9 cellular contexts compared by ENCODE assay signal in genomic region chr2:219628235-219628985, GRCh38. TPM values are rescaled to one million over a fixed set of nuclear protein-coding genes. Genes with fewer than 3 reads are reported as not detected.
DNase-seq lines count a peak whose midpoint lies in the region; ATAC-seq and TF ChIP-seq lines count a peak whose summit lies in the region.
"Had no signal": no experiment of that assay in that cellular context is flagged by ENCODE, and none has a peak within 500 bp of the region (broad histone marks: within the 10 kb centered on the region; RNA-seq: fewer than 3 reads in every experiment).

No MANE protein-coding gene starts in this region.

- ATAC-seq in left cardiac atrium: peak in 1 of 2 donors; percentile 2

- H3K4me3 Mint-ChIP-seq in Calu3 (ENCODE audit: low read depth, unreplicated experiment): peak overlapping the region; percentile 65
- peak overlapping the region; percentile 13 for H3K4me3 Mint-ChIP-seq in activated T-helper 2 cell treated with anti-CD3 and anti-CD28 coated beads, Interferon-gamma antibody, Interleukin-2, Interleukin-4, amounts not matched to agents 10 μg/mL and 5 μg/mL and 100 μg/mL, durations not matched to agents 14 hours and 24 hours and 36 hours (ENCODE audit: low read depth)

- H3K36me3 Mint-ChIP-seq in Calu3 (ENCODE audit: insufficient read depth, unreplicated experiment): peaks cover 14% of the 10 kb centered on the region
- no peaks in the 10 kb centered on the region for H3K36me3 Mint-ChIP-seq in activated T-helper 2 cell treated with anti-CD3 and anti-CD28 coated beads, Interferon-gamma antibody, Interleukin-2, Interleukin-4, amounts not matched to agents 10 μg/mL and 5 μg/mL and 100 μg/mL, durations not matched to agents 14 hours and 24 hours and 36 hours (ENCODE audit: low read depth)

- H3K27me3 Mint-ChIP-seq in Calu3 (ENCODE audit: unreplicated experiment): no peaks in the 10 kb centered on the region
- peaks cover 27% of the 10 kb centered on the region for H3K27me3 Mint-ChIP-seq in activated T-helper 2 cell treated with anti-CD3 and anti-CD28 coated beads, Interferon-gamma antibody, Interleukin-2, Interleukin-4, amounts not matched to agents 10 μg/mL and 5 μg/mL and 100 μg/mL, durations not matched to agents 14 hours and 24 hours and 36 hours (ENCODE audit: low read depth)

- H3K27ac Mint-ChIP-seq in Calu3 (ENCODE audit: unreplicated experiment): no peak overlapping the region
- no peak overlapping the region for H3K27ac Mint-ChIP-seq in activated T-helper 2 cell treated with anti-CD3 and anti-CD28 coated beads, Interferon-gamma antibody, Interleukin-2, Interleukin-4, amounts not matched to agents 10 μg/mL and 5 μg/mL and 100 μg/mL, durations not matched to agents 14 hours and 24 hours and 36 hours

- intact Hi-C loops in Calu3 (cut with micrococcal nuclease; ENCODE audit: unreplicated experiment) (no loop called here), left cardiac atrium (cut with DNase I) (no loop called here), posterior vena cava (cut with DNase I) (no loop called here)
- intact Hi-C loops in activated T-helper 2 cell treated with anti-CD3 and anti-CD28 coated beads, Interferon-gamma antibody, Interleukin-2, Interleukin-4, amounts not matched to agents 10 μg/mL and 5 μg/mL and 100 μg/mL, durations not matched to agents 14 hours and 24 hours and 36 hours (cut with micrococcal nuclease): no loop called here

- CTCF ChIA-PET in Calu3 (lab: Charles Lee): no interaction called here

- no peak for DNase-seq in Calu3
- DNase-seq in activated T-helper 2 cell treated with anti-CD3 and anti-CD28 coated beads, Interferon-gamma antibody, Interleukin-2, Interleukin-4, amounts not matched to agents 10 μg/mL and 5 μg/mL and 100 μg/mL, durations not matched to agents 14 hours and 24 hours and 36 hours (ENCODE audit: low spot score): no peak
- peak; percentile 40 for DNase-seq in left cardiac atrium
- DNase-seq in posterior vena cava (ENCODE audit: low spot score): peak; percentile 76
- no peak for DNase-seq in NCI-H128 (lab: John Stamatoyannopoulos, UW; ENCODE audit: unreplicated experiment)
- no peak for DNase-seq in DMS114 treated with DMSO at 0.1 percent for 48 hours (lab: John Stamatoyannopoulos, UW; ENCODE audit: unreplicated experiment)
- no peak for DNase-seq in anterior cingulate cortex (lab: John Stamatoyannopoulos, UW)
- no peak for DNase-seq in substantia nigra (lab: John Stamatoyannopoulos, UW)
- DNase-seq: DND-41 had no signal

- H3K4me1 Mint-ChIP-seq in Calu3 (ENCODE audit: low read depth, unreplicated experiment): peaks cover 8% of the 10 kb centered on the region
- no peaks in the 10 kb centered on the region for H3K4me1 Mint-ChIP-seq in activated T-helper 2 cell treated with anti-CD3 and anti-CD28 coated beads, Interferon-gamma antibody, Interleukin-2, Interleukin-4, amounts not matched to agents 10 μg/mL and 5 μg/mL and 100 μg/mL, durations not matched to agents 14 hours and 24 hours and 36 hours (ENCODE audit: low read depth)

- TF ChIP-seq CTCF in Calu3 (IDR thresholded peaks at IDR 0.05; ENCODE audit: unreplicated experiment): no peak

- no TSS peak for BruUV-seq in Calu3 (replicated peaks; lab: Mats Ljungman, UMichigan)

- H3K9me3 Mint-ChIP-seq in Calu3 (ENCODE audit: low read depth, unreplicated experiment): no peaks in the 10 kb centered on the region
- no peaks in the 10 kb centered on the region for H3K9me3 Mint-ChIP-seq in activated T-helper 2 cell treated with anti-CD3 and anti-CD28 coated beads, Interferon-gamma antibody, Interleukin-2, Interleukin-4, amounts not matched to agents 10 μg/mL and 5 μg/mL and 100 μg/mL, durations not matched to agents 14 hours and 24 hours and 36 hours

- H3K27ac ChIP-seq in substantia nigra (ENCODE audit: low read depth, low read length, poor library complexity, severe bottlenecking): no peak overlapping the region

RNA-seq across cellular contexts. Expression of gene SLC4A3, which starts 1.0 kb away (rescaled TPM):
- total RNA-seq in Calu3 (2022): 14.9 and 20.2 TPM in 2 replicates
- 0.07 and 0.14 TPM in 2 replicates for total RNA-seq in activated T-helper 2 cell treated with anti-CD3 and anti-CD28 coated beads, Interferon-gamma antibody, Interleukin-2, Interleukin-4, amounts not matched to agents 10 μg/mL and 5 μg/mL and 100 μg/mL, durations not matched to agents 14 hours and 24 hours and 36 hours
- 100 to 1,000 TPM; 261 to 360 TPM for total RNA-seq in left cardiac atrium
- total RNA-seq in posterior vena cava: 10 to 100 TPM in 1 of 2 donors, 1 to 10 TPM in 1; 6.2 to 10.1 TPM

RNA-seq across cellular contexts. Expression of gene STK11IP, which starts 30.8 kb away (rescaled TPM):
- total RNA-seq in Calu3 (2022): 29.3 and 32.5 TPM in 2 replicates
- total RNA-seq in activated T-helper 2 cell treated with anti-CD3 and anti-CD28 coated beads, Interferon-gamma antibody, Interleukin-2, Interleukin-4, amounts not matched to agents 10 μg/mL and 5 μg/mL and 100 μg/mL, durations not matched to agents 14 hours and 24 hours and 36 hours: 32.5 and 38.1 TPM in 2 replicates
- total RNA-seq in left cardiac atrium: 10 to 100 TPM; 12.4 to 14.1 TPM
- 10 to 100 TPM; 18.6 to 22.4 TPM for total RNA-seq in posterior vena cava

RNA-seq across cellular contexts. Expression of gene INHA, which starts 56.3 kb away (rescaled TPM):
- total RNA-seq in Calu3 (2022): 0.80 and 0.83 TPM in 2 replicates
- not detected in 2 replicates for total RNA-seq in activated T-helper 2 cell treated with anti-CD3 and anti-CD28 coated beads, Interferon-gamma antibody, Interleukin-2, Interleukin-4, amounts not matched to agents 10 μg/mL and 5 μg/mL and 100 μg/mL, durations not matched to agents 14 hours and 24 hours and 36 hours
- total RNA-seq in left cardiac atrium: 10 to 100 TPM in 1 of 2 donors, 1 to 10 TPM in 1; 2.2 to 16.2 TPM
- under 1 TPM in 1 of 2 donors, not detected in 1; 0.37 TPM for total RNA-seq in posterior vena cava

RNA-seq across cellular contexts. Expression of gene OBSL1, which starts 57.1 kb away (rescaled TPM):
- total RNA-seq in Calu3 (2022): 65.9 and 76.5 TPM in 2 replicates
- total RNA-seq in activated T-helper 2 cell treated with anti-CD3 and anti-CD28 coated beads, Interferon-gamma antibody, Interleukin-2, Interleukin-4, amounts not matched to agents 10 μg/mL and 5 μg/mL and 100 μg/mL, durations not matched to agents 14 hours and 24 hours and 36 hours: 0.37 and 0.59 TPM in 2 replicates
- total RNA-seq in left cardiac atrium: 100 to 1,000 TPM; 121 to 187 TPM
- total RNA-seq in posterior vena cava: 10 to 100 TPM; 40.7 to 57.7 TPM

Comparison
In these comparisons a context has a peak if more than half of its experiments do, and no peak if none do; other contexts are left out.
1. DNase-seq: peak in left cardiac atrium (single experiment) and posterior vena cava (single experiment); none in Calu3 (single experiment), activated T-helper 2 cell treated with anti-CD3 and anti-CD28 coated beads, Interferon-gamma antibody, Interleukin-2, Interleukin-4, amounts not matched to agents 10 μg/mL and 5 μg/mL and 100 μg/mL, durations not matched to agents 14 hours and 24 hours and 36 hours (single experiment), NCI-H128 (single experiment), DMS114 treated with DMSO at 0.1 percent for 48 hours (single experiment), anterior cingulate cortex (0 of 58) and substantia nigra (0 of 49).
2. RNA of gene SLC4A3, which starts 1.0 kb away (total RNA-seq): 261 to 360 TPM in left cardiac atrium; 14.9 to 20.2 TPM in Calu3, 6.2 to 10.1 TPM in posterior vena cava and 0.07 to 0.14 TPM in activated T-helper 2 cell treated with anti-CD3 and anti-CD28 coated beads, Interferon-gamma antibody, Interleukin-2, Interleukin-4, amounts not matched to agents 10 μg/mL and 5 μg/mL and 100 μg/mL, durations not matched to agents 14 hours and 24 hours and 36 hours; every median in the first group is over 10 times any median in the second.